8 cellular contexts compared by ENCODE assay signal in genomic region chr7:75092892-75093249, GRCh38. TPM values are rescaled to one million over a fixed set of nuclear protein-coding genes. Genes with fewer than 3 reads are reported as not detected.
A peak's percentile ranks its signal among the peaks of the same experiment; 100 is the strongest.
DNase-seq lines count a peak whose midpoint lies in the region; ATAC-seq, FAIRE-seq and TF ChIP-seq lines count a peak whose summit lies in the region.
"Not testable (repeated sequence)": the region's sequence is repeated elsewhere in the genome, so short reads cannot be mapped to it uniquely, and the experiment has no call there.

No MANE protein-coding gene starts in this region.

- not testable (repeated sequence) for H3K9me1 ChIP-seq in K562 (ENCODE audit: control insufficient read depth, insufficient read depth, low read length)

- H3K9ac ChIP-seq in K562 (ENCODE audit: insufficient read depth in 1 of 2, low read depth in 2 of 2, low read length in 2 of 2), result peak overlapping the region in 1 of 2 experiments; percentile 44; a peak in 2 of 4 replicates
- not testable (repeated sequence) for H3K9ac ChIP-seq in iPS-15b (ENCODE audit: low read depth, low read length); stomach smooth muscle (ENCODE audit: low read length in 2 of 2)

- not testable (repeated sequence) for H3K9me3 Mint-ChIP-seq in activated CD4-positive, alpha-beta T cell treated with anti-CD3 and anti-CD28 coated beads, Interleukin-2, amount 10 ng/mL, durations not matched to agents 7 days and 5 days

- CTCF ChIA-PET in activated CD4-positive, alpha-beta T cell treated with anti-CD3 and anti-CD28 coated beads, Interleukin-2, amount 10 ng/mL, durations not matched to agents 7 days and 5 days (lab: Charles Lee); K562 (lab: Yijun Ruan, JAX; ENCODE audit: low intra/inter-chr PET ratio): not testable (repeated sequence)

- not testable (repeated sequence) for H3K4me3 Mint-ChIP-seq in activated CD4-positive, alpha-beta T cell treated with anti-CD3 and anti-CD28 coated beads, Interleukin-2, amount 10 ng/mL, durations not matched to agents 7 days and 5 days

- intact Hi-C loops in K562 (cut with micrococcal nuclease); sciatic nerve (cut with DNase I): not testable (repeated sequence)

- not testable (repeated sequence) for H3K27me3 Mint-ChIP-seq in activated CD4-positive, alpha-beta T cell treated with anti-CD3 and anti-CD28 coated beads, Interleukin-2, amount 10 ng/mL, durations not matched to agents 7 days and 5 days

- H3K27ac ChIP-seq in K562 (ENCODE audit: extremely low read depth, low read depth, low read length), result peak overlapping the region; percentile 76; the same call in 2 of the 3 replicates
- H3K27ac ChIP-seq in stomach smooth muscle (ENCODE audit: low read length), result peak overlapping the region; percentile 80

- not testable (repeated sequence) for H3K36me3 Mint-ChIP-seq in activated CD4-positive, alpha-beta T cell treated with anti-CD3 and anti-CD28 coated beads, Interleukin-2, amount 10 ng/mL, durations not matched to agents 7 days and 5 days (ENCODE audit: low read depth)

- H3K4me1 Mint-ChIP-seq in activated CD4-positive, alpha-beta T cell treated with anti-CD3 and anti-CD28 coated beads, Interleukin-2, amount 10 ng/mL, durations not matched to agents 7 days and 5 days, result not testable (repeated sequence)

- BruUV-seq in K562 (replicated peaks; lab: Mats Ljungman, UMichigan), result not testable (repeated sequence)

- in situ Hi-C loops in K562 (cut with MboI), result loop anchor here (25.0 kb wide), 1 partner anchor 406 kb away; no protein-coding TSS in a partner anchor

- TF ChIP-seq EP300 in K562 (IDR thresholded peaks at IDR 0.05; ENCODE audit: low read length), result not testable (repeated sequence)

- not testable (repeated sequence) for H3K4me1 ChIP-seq in K562 (replicated peaks in 1 of 2; ENCODE audit: control insufficient read depth in 2 of 2, insufficient read depth in 2 of 2, low read length in 2 of 2); iPS-15b (ENCODE audit: control insufficient read depth, insufficient read depth, low read length); stomach smooth muscle (ENCODE audit: control insufficient read depth, insufficient read depth, low read length)

- H3K4me3 ChIP-seq in H7 (ENCODE audit: insufficient read depth, low read depth, low read length) (peak overlapping the region; percentile 36), K562 (peak overlapping the region; percentile 35), iPS-15b (ENCODE audit: low read depth, low read length) (peak overlapping the region; percentile 26), stomach smooth muscle (ENCODE audit: low read length in 2 of 2) (peak overlapping the region in 1 of 2 donors; percentile 59)

- not testable (repeated sequence) for H3K27ac Mint-ChIP-seq in activated CD4-positive, alpha-beta T cell treated with anti-CD3 and anti-CD28 coated beads, Interleukin-2, amount 10 ng/mL, durations not matched to agents 7 days and 5 days

- not testable (repeated sequence) for H3K79me2 ChIP-seq in K562 (ENCODE audit: control insufficient read depth, insufficient read depth, low read length)

- not testable (repeated sequence) for H3K36me3 ChIP-seq in H7 (replicated peaks; ENCODE audit: control insufficient read depth, insufficient read depth, low read length); K562 (ENCODE audit: control insufficient read depth, insufficient read depth, low read length); iPS-15b (ENCODE audit: control insufficient read depth, insufficient read depth, low read length); stomach smooth muscle (ENCODE audit: control insufficient read depth in 2 of 2, insufficient read depth in 2 of 2, low read length in 2 of 2)

- DNase-seq in H7; K562 (ENCODE audit: extremely low read depth in 1 of 4, low spot score in 3 of 4): not testable (repeated sequence)
- peak; percentile 92 for DNase-seq in activated CD4-positive, alpha-beta T cell treated with anti-CD3 and anti-CD28 coated beads, Interleukin-2, amount 10 ng/mL, durations not matched to agents 7 days and 5 days
- DNase-seq in sciatic nerve (ENCODE audit: low spot score), result peak; percentile 94

- FAIRE-seq in K562 (lab: Jason Lieb, UNC), result not testable (repeated sequence)

- not testable (repeated sequence) for H4K20me1 ChIP-seq in K562 (replicated peaks; ENCODE audit: control insufficient read depth, insufficient read depth, low read length)

- ATAC-seq in GM18498 (IDR thresholded peaks at IDR 0.05; ENCODE audit: unreplicated experiment) (peak; percentile 98), HG03575 (IDR thresholded peaks at IDR 0.05; ENCODE audit: extremely low read depth, insufficient number of reproducible peaks, low FRiP score, unreplicated experiment) (peak; percentile 83), K562 (peak; percentile 95), sciatic nerve (peak; percentile 99)

- not testable (repeated sequence) for TF ChIP-seq POLR2A in K562 (conservative IDR thresholded peaks at IDR 0.05)

- not testable (repeated sequence) for H3K4me2 ChIP-seq in K562 (ENCODE audit: insufficient read depth, low read length)

- H3K9me3 ChIP-seq in K562 (replicated peaks; ENCODE audit: control insufficient read depth, insufficient read depth, low read depth, low read length); iPS-15b (ENCODE audit: control insufficient read depth, insufficient read depth, low read length); stomach smooth muscle (ENCODE audit: control insufficient read depth in 2 of 2, low read length in 2 of 2): not testable (repeated sequence)

- POLR2A ChIA-PET in activated CD4-positive, alpha-beta T cell treated with anti-CD3 and anti-CD28 coated beads, Interleukin-2, amount 10 ng/mL, durations not matched to agents 7 days and 5 days (lab: Charles Lee); K562 (lab: Yijun Ruan, JAX): not testable (repeated sequence)

- not testable (repeated sequence) for TF ChIP-seq RAD21 in K562 (CRISPR knock-in tag; conservative IDR thresholded peaks at IDR 0.05 in 1 of 2, IDR thresholded peaks at IDR 0.05 in 1 of 2)

- not testable (repeated sequence) for H2AFZ ChIP-seq in K562 (ENCODE audit: low read depth, low read length)

- WGBS in K562 (ENCODE audit: insufficient coverage, low coverage, missing lambda C conversion rate), result no CpG with 5 or more reads among the region's 41 CpGs

- not testable (repeated sequence) for H3K27me3 ChIP-seq in H7 (ENCODE audit: control insufficient read depth, insufficient read depth, low read length); K562 (ENCODE audit: control insufficient read depth in 2 of 2, insufficient read depth in 2 of 2, low read length in 2 of 2); iPS-15b (ENCODE audit: control insufficient read depth, insufficient read depth, low read length); stomach smooth muscle (ENCODE audit: control insufficient read depth in 1 of 2, insufficient read depth in 2 of 2, low read length in 2 of 2)

- not testable (repeated sequence) for TF ChIP-seq CTCF in K562 (IDR thresholded peaks at IDR 0.05 in 2 of 3, conservative IDR thresholded peaks at IDR 0.05 in 1 of 3; ENCODE audit: insufficient read depth in 2 of 3, low read depth in 1 of 3, low read length in 3 of 3)

RNA-seq across cellular contexts. Expression of gene GTF2IRD2B, which starts 0.5 kb away (rescaled TPM):
- total RNA-seq in H7 (2014; rRNA removed; shearing (Covaris generic)), result 4.5 and 9.6 TPM in 2 replicates
- 10 to 100 TPM; 21.8 to 23.9 TPM for total RNA-seq in activated CD4-positive, alpha-beta T cell treated with anti-CD3 and anti-CD28 coated beads, Interleukin-2, amount 10 ng/mL, durations not matched to agents 7 days and 5 days
- 22.2 and 28.1 TPM in 2 replicates for total RNA-seq in K562 (2011; cell fraction: chromatin; rRNA removed; ENCODE audit: low replicate concordance)
- total RNA-seq in K562 (2011; cell fraction: nucleolus; rRNA removed), result 9.6 and 12.2 TPM in 2 replicates
- total RNA-seq in K562 (2011; cell fraction: nucleoplasm; rRNA removed), result 10.9 and 17.3 TPM in 2 replicates
- total RNA-seq in K562 (2014; rRNA removed) (6.6 and 15.4 TPM in 2 replicates), K562 (2014; rRNA removed; fragmentation: Illumina TruSeq; extraction: Trizol) (6.9 and 8.5 TPM in 2 replicates), K562 (2015; rRNA removed; fragmentation: Illumina TruSeq; extraction: Trizol) (7.6 and 10.7 TPM in 2 replicates), K562 (2021) (8.6 and 10.2 TPM in 2 replicates), sciatic nerve (76.8 TPM)
- polyA plus RNA-seq in K562 (2011; rRNA removed) (10.3 and 12.3 TPM in 2 replicates), K562 (2014; fragmentation: Illumina TruSeq; extraction: Trizol) (3.1 and 3.3 TPM in 2 replicates), K562 (2014; fragmentation: Nextera tagmentation; extraction: Ambion mirVana) (1 to 10 TPM; 1.2 to 1.5 TPM), K562 (2014; rRNA removed) (9.9 and 13.3 TPM in 2 replicates)
- polyA plus RNA-seq in K562 (2011; cell fraction: cytosol; rRNA removed), result 5.9 and 8.6 TPM in 2 replicates
- polyA plus RNA-seq in K562 (2011; cell fraction: nucleus; rRNA removed), result 9.7 and 10.1 TPM in 2 replicates
- polyA plus RNA-seq in K562 (2012), result 11.1 and 13.1 TPM in 2 replicates
- polyA minus RNA-seq in K562 (2011; rRNA and poly(A)+ RNA removed), result 8.2 and 13.5 TPM in 2 replicates
- 2.7 and 4.7 TPM in 2 replicates for polyA minus RNA-seq in K562 (2011; cell fraction: cytosol; rRNA and poly(A)+ RNA removed)
- polyA minus RNA-seq in K562 (2011; cell fraction: nucleus; rRNA and poly(A)+ RNA removed), result 3.9 and 7.1 TPM in 2 replicates

RNA-seq across cellular contexts. Expression of gene RCC1L, which starts 19.3 kb away (rescaled TPM):
- 83.9 and 93.9 TPM in 2 replicates for total RNA-seq in H7 (2014; rRNA removed; shearing (Covaris generic))
- 10 to 100 TPM; 30.2 to 36.7 TPM for total RNA-seq in activated CD4-positive, alpha-beta T cell treated with anti-CD3 and anti-CD28 coated beads, Interleukin-2, amount 10 ng/mL, durations not matched to agents 7 days and 5 days
- total RNA-seq in K562 (2011; cell fraction: chromatin; rRNA removed; ENCODE audit: low replicate concordance), result 40.0 and 67.1 TPM in 2 replicates
- 37.7 and 41.1 TPM in 2 replicates for total RNA-seq in K562 (2011; cell fraction: nucleolus; rRNA removed)
- total RNA-seq in K562 (2011; cell fraction: nucleoplasm; rRNA removed), result 32.6 and 36.3 TPM in 2 replicates
- total RNA-seq in K562 (2014; rRNA removed) (103 TPM in 2 replicates), K562 (2014; rRNA removed; fragmentation: Illumina TruSeq; extraction: Trizol) (54.8 and 61.6 TPM in 2 replicates), K562 (2015; rRNA removed; fragmentation: Illumina TruSeq; extraction: Trizol) (63.5 and 64.7 TPM in 2 replicates), K562 (2021) (97.2 and 104 TPM in 2 replicates), sciatic nerve (30.5 TPM)
- polyA plus RNA-seq in K562 (2011; rRNA removed) (58.2 and 75.8 TPM in 2 replicates), K562 (2014; fragmentation: Illumina TruSeq; extraction: Trizol) (87.3 and 95.3 TPM in 2 replicates), K562 (2014; fragmentation: Nextera tagmentation; extraction: Ambion mirVana) (1 to 10 TPM; 1.6 to 4.0 TPM), K562 (2014; rRNA removed) (88.8 and 89.8 TPM in 2 replicates)
- 52.0 and 58.7 TPM in 2 replicates for polyA plus RNA-seq in K562 (2011; cell fraction: cytosol; rRNA removed)
- polyA plus RNA-seq in K562 (2011; cell fraction: nucleus; rRNA removed), result 32.6 and 33.3 TPM in 2 replicates
- polyA plus RNA-seq in K562 (2012), result 60.9 and 95.2 TPM in 2 replicates
- 35.3 and 51.6 TPM in 2 replicates for polyA minus RNA-seq in K562 (2011; rRNA and poly(A)+ RNA removed)
- 14.3 and 22.3 TPM in 2 replicates for polyA minus RNA-seq in K562 (2011; cell fraction: cytosol; rRNA and poly(A)+ RNA removed)
- polyA minus RNA-seq in K562 (2011; cell fraction: nucleus; rRNA and poly(A)+ RNA removed), result 12.6 and 13.2 TPM in 2 replicates
